ENCODE assay signal across 8 cellular contexts in genomic region chr11:65860278-65861164, GRCh38. TPM values are rescaled to one million over a fixed set of nuclear protein-coding genes. Genes with fewer than 3 reads are reported as not detected.
A peak's percentile ranks its signal among the peaks of the same experiment; 100 is the strongest.
DNase-seq lines count a peak whose midpoint lies in the region; ATAC-seq and TF ChIP-seq lines count a peak whose summit lies in the region.

MUS81 (plus strand) TSS chr11:65860433; CDS start chr11:65860754, 321 bp downstream.

- H3K9me3 ChIP-seq in ovary = no peaks in the 10 kb centered on the region
- H3K9me3 ChIP-seq in thymus (ENCODE audit: control insufficient read depth) = no peaks in the 10 kb centered on the region

- H3K27me3 Mint-ChIP-seq in Calu3 (ENCODE audit: unreplicated experiment) = no peaks in the 10 kb centered on the region
- no peaks in the 10 kb centered on the region for H3K27me3 Mint-ChIP-seq in activated naive CD8-positive, alpha-beta T cell treated with anti-CD3 and anti-CD28 coated beads, Interleukin-2, amount 10 ng/mL, durations not matched to agents 7 days and 5 days

- H3K36me3 ChIP-seq in ovary (no peaks in the 10 kb centered on the region), thymus (ENCODE audit: control insufficient read depth, insufficient read depth) (peaks cover 50% of the 10 kb centered on the region)

- peaks cover 91% of the 10 kb centered on the region for H3K36me3 Mint-ChIP-seq in Calu3 (ENCODE audit: insufficient read depth, unreplicated experiment)
- peaks cover 26% of the 10 kb centered on the region for H3K36me3 Mint-ChIP-seq in activated naive CD8-positive, alpha-beta T cell treated with anti-CD3 and anti-CD28 coated beads, Interleukin-2, amount 10 ng/mL, durations not matched to agents 7 days and 5 days

- peak; percentile 64 for TF ChIP-seq POLR2A in ovary (IDR thresholded peaks at IDR 0.05)

- intact Hi-C loops in Calu3 (cut with micrococcal nuclease; ENCODE audit: unreplicated experiment) = no loop called here
- intact Hi-C loops in head of caudate nucleus (cut with DNase I) = loop anchor here (5.0 kb wide), 1 partner anchor 102 kb away; the partner anchor contains the start of gene SART1
- intact Hi-C loops in ovary (cut with DNase I) = no loop called here

- BruUV-seq in Calu3 (replicated peaks; lab: Mats Ljungman, UMichigan) = no TSS peak

- TF ChIP-seq EP300 in ovary (IDR thresholded peaks at IDR 0.05) = no peak

- WGBS in ovary, 3 donors = 1% methylated on average over 77 to 78 of the region's 78 CpGs
- under 1% methylated on average over 78 of the region's 78 CpGs for WGBS in thymus

- H3K4me3 ChIP-seq in ovary (peak within 1 kb of the TSS; percentile 78), thymus (ENCODE audit: low read length) (peak within 1 kb of the TSS; percentile 75)

- ATAC-seq in activated naive CD8-positive, alpha-beta T cell treated with anti-CD3 and anti-CD28 coated beads, Interleukin-2, amount 10 ng/mL, durations not matched to agents 7 days and 5 days (ENCODE audit: low read depth) = peak; percentile 30

- H3K4me1 ChIP-seq in ovary (ENCODE audit: insufficient read depth) = peaks cover 4% of the 10 kb centered on the region
- peaks cover 18% of the 10 kb centered on the region for H3K4me1 ChIP-seq in thymus (ENCODE audit: control insufficient read depth, insufficient read depth, low read length)

- H3K4me3 Mint-ChIP-seq in Calu3 (ENCODE audit: low read depth, unreplicated experiment) = peak within 1 kb of the TSS; percentile 84
- peak within 1 kb of the TSS; percentile 91 for H3K4me3 Mint-ChIP-seq in activated naive CD8-positive, alpha-beta T cell treated with anti-CD3 and anti-CD28 coated beads, Interleukin-2, amount 10 ng/mL, durations not matched to agents 7 days and 5 days

- DNase-seq in Calu3 (peak; percentile 98), H4 (ENCODE audit: low spot score) (peak; percentile 97), NCI-H1417 treated with DMSO at 0.1 percent for 48 hours (lab: John Stamatoyannopoulos, UW) (peak; percentile 90), SW 1271 (lab: John Stamatoyannopoulos, UW) (peak; percentile 97 to 98), head of caudate nucleus (peak; percentile 90 to 98 (median 95)), ovary (peak; percentile 97 to 99 (median 98))
- peak; percentile 98 for DNase-seq in activated naive CD8-positive, alpha-beta T cell treated with anti-CD3 and anti-CD28 coated beads, Interleukin-2, amount 10 ng/mL, durations not matched to agents 7 days and 5 days

- POLR2A ChIA-PET in activated naive CD8-positive, alpha-beta T cell treated with anti-CD3 and anti-CD28 coated beads, Interleukin-2, amount 10 ng/mL, durations not matched to agents 7 days and 5 days (lab: Charles Lee) = interaction anchor here (0.6 to 8.3 kb wide), 27 partner anchors 8 to 393 kb away, joined by 3 to 304 read pairs (median 7); partner anchors contain the start of genes AP5B1, CCDC85B, CTSW and EFEMP2

- H3K9me3 Mint-ChIP-seq in Calu3 (ENCODE audit: low read depth, unreplicated experiment) = no peaks in the 10 kb centered on the region
- no peaks in the 10 kb centered on the region for H3K9me3 Mint-ChIP-seq in activated naive CD8-positive, alpha-beta T cell treated with anti-CD3 and anti-CD28 coated beads, Interleukin-2, amount 10 ng/mL, durations not matched to agents 7 days and 5 days

- H3K27ac Mint-ChIP-seq in Calu3 (ENCODE audit: unreplicated experiment) = peak within 1 kb of the TSS; percentile 95
- peak within 1 kb of the TSS; percentile 98 for H3K27ac Mint-ChIP-seq in activated naive CD8-positive, alpha-beta T cell treated with anti-CD3 and anti-CD28 coated beads, Interleukin-2, amount 10 ng/mL, durations not matched to agents 7 days and 5 days

- H3K27ac ChIP-seq in ovary = peak within 1 kb of the TSS; percentile 82 to 90
- peak within 1 kb of the TSS; percentile 97 for H3K27ac ChIP-seq in thymus (ENCODE audit: low read depth)

- CTCF ChIA-PET in Calu3 (lab: Charles Lee) = interaction anchor here (0.6 to 2.9 kb wide), 22 partner anchors 9 to 440 kb away, joined by 3 to 37 read pairs (median 4); partner anchors contain the start of genes BANF1, CCDC85B, EFEMP2 and FIBP

- H3K4me1 Mint-ChIP-seq in Calu3 (ENCODE audit: low read depth, unreplicated experiment) = peaks cover 27% of the 10 kb centered on the region
- H3K4me1 Mint-ChIP-seq in activated naive CD8-positive, alpha-beta T cell treated with anti-CD3 and anti-CD28 coated beads, Interleukin-2, amount 10 ng/mL, durations not matched to agents 7 days and 5 days = peaks cover 38% of the 10 kb centered on the region

- TF ChIP-seq CTCF in Calu3 (IDR thresholded peaks at IDR 0.05; ENCODE audit: unreplicated experiment) (peak; percentile 39), ovary (IDR thresholded peaks at IDR 0.05) (peak; percentile 90 to 95 (median 94))

- H3K27me3 ChIP-seq in ovary (no peaks in the 10 kb centered on the region), thymus (ENCODE audit: control insufficient read depth, insufficient read depth) (no peaks in the 10 kb centered on the region)

RNA-seq across cellular contexts. Expression of gene MUS81, which starts in this region (rescaled TPM):
- total RNA-seq in Calu3 (2022) (50.8 and 67.6 TPM in 2 replicates), ovary (10 to 100 TPM; 36.9 to 87.0 (median 55.7) TPM)
- total RNA-seq in H4 (2014; rRNA removed; shearing (Covaris generic)) = 13.6 and 20.0 TPM in 2 replicates
- total RNA-seq in activated naive CD8-positive, alpha-beta T cell treated with anti-CD3 and anti-CD28 coated beads, Interleukin-2, amount 10 ng/mL, durations not matched to agents 7 days and 5 days = 100 to 1,000 TPM; 102 to 110 TPM
- polyA plus RNA-seq in ovary (10 to 100 TPM; 15.9 to 55.9 TPM), thymus (127 TPM)

Comparison
In these comparisons a context has a peak if more than half of its experiments do, and no peak if none do; other contexts are left out.
1. Peak in every context shown above with its lines: DNase-seq, ATAC-seq, H3K4me3 ChIP-seq and H3K27ac ChIP-seq.